In genomic region chr1:64343105-64343960, GRCh38 we compare ENCODE assay signal across 9 cellular contexts.
DNase-seq lines count a peak whose midpoint lies in the region; ATAC-seq and TF ChIP-seq lines count a peak whose summit lies in the region.
"Had no signal": no experiment of that assay in that cellular context is flagged by ENCODE, and none has a peak within 500 bp of the region (broad histone marks: within the 10 kb centered on the region; RNA-seq: fewer than 3 reads in every experiment).

No MANE protein-coding gene starts in this region.

- H3K27ac ChIP-seq in VCaP (peak overlapping the region; percentile 57), WERI-Rb-1 (no peak overlapping the region)
- no peak overlapping the region for H3K27ac ChIP-seq in CD8-positive, alpha-beta T cell (ENCODE audit: low read depth, low read length)

- H3K27ac Mint-ChIP-seq in CD8-positive, alpha-beta T cell, result no peak overlapping the region

- H3K9me3 ChIP-seq in WERI-Rb-1 (ENCODE audit: severe bottlenecking), result no peaks in the 10 kb centered on the region
- H3K9me3 ChIP-seq in CD8-positive, alpha-beta T cell (ENCODE audit: low read length), result no peaks in the 10 kb centered on the region

- DNase-seq in DMS153 (lab: John Stamatoyannopoulos, UW), result peak; percentile 59
- peak; percentile 14 for DNase-seq in NCI-H1417 treated with DMSO at 0.1 percent for 48 hours (lab: John Stamatoyannopoulos, UW)
- peak; percentile 42 for DNase-seq in kidney glomerular epithelial cell (lab: John Stamatoyannopoulos, UW)
- DNase-seq in WERI-Rb-1, result no peak
- DNase-seq in CD8-positive, alpha-beta T cell, result no peak
- DNase-seq in iPS-NIHi7 (ENCODE audit: extremely low spot score), result no peak
- DNase-seq in HK-2 (ENCODE audit: unreplicated experiment), result no peak
- DNase-seq: activated CD4-positive, alpha-beta T cell treated with anti-CD3 and anti-CD28 coated beads for 48 hours had no signal

- no peaks in the 10 kb centered on the region for H3K4me1 Mint-ChIP-seq in CD8-positive, alpha-beta T cell (ENCODE audit: low read depth)

- H3K4me3 ChIP-seq in WERI-Rb-1 (ENCODE audit: low read depth, low read length), result no peak overlapping the region
- no peak overlapping the region for H3K4me3 ChIP-seq in CD8-positive, alpha-beta T cell (ENCODE audit: low read depth, low read length)

- POLR2A ChIA-PET in CD8-positive, alpha-beta T cell (lab: Charles Lee), result interaction anchor here (0.6 kb wide), 1 partner anchor 50 kb away, joined by 4 read pairs; no protein-coding TSS in a partner anchor

- H3K27me3 Mint-ChIP-seq in CD8-positive, alpha-beta T cell (ENCODE audit: low read depth), result peaks cover 11% of the 10 kb centered on the region

- H3K36me3 Mint-ChIP-seq in CD8-positive, alpha-beta T cell, result no peaks in the 10 kb centered on the region

- no peaks in the 10 kb centered on the region for H3K27me3 ChIP-seq in WERI-Rb-1 (ENCODE audit: insufficient read depth, low read depth, severe bottlenecking)
- no peaks in the 10 kb centered on the region for H3K27me3 ChIP-seq in CD8-positive, alpha-beta T cell (ENCODE audit: insufficient read depth, low read length)

- H3K9me3 Mint-ChIP-seq in CD8-positive, alpha-beta T cell, result no peaks in the 10 kb centered on the region

- no peak overlapping the region for H3K4me3 Mint-ChIP-seq in CD8-positive, alpha-beta T cell

- intact Hi-C loops in CD8-positive, alpha-beta T cell (cut with DNase I, micrococcal nuclease), result no loop called here

- TF ChIP-seq CTCF in VCaP (conservative IDR thresholded peaks at IDR 0.05) (no peak), WERI-Rb-1 (IDR thresholded peaks at IDR 0.05; ENCODE audit: low read depth, low read length) (no peak)
- TF ChIP-seq CTCF in CD8-positive, alpha-beta T cell (IDR thresholded peaks at IDR 0.05), result no peak

- H3K4me1 ChIP-seq in CD8-positive, alpha-beta T cell (ENCODE audit: insufficient read depth, low read length), result no peaks in the 10 kb centered on the region

- CTCF ChIA-PET in CD8-positive, alpha-beta T cell (lab: Charles Lee), result no interaction called here

- no peaks in the 10 kb centered on the region for H3K36me3 ChIP-seq in WERI-Rb-1
- H3K36me3 ChIP-seq in CD8-positive, alpha-beta T cell (ENCODE audit: insufficient read depth, low read length), result no peaks in the 10 kb centered on the region

- no peak for ATAC-seq in CD8-positive, alpha-beta T cell

Comparison
In these comparisons a context has a peak if more than half of its experiments do, and no peak if none do; other contexts are left out.
1. DNase-seq: peak in DMS153 (single experiment), NCI-H1417 treated with DMSO at 0.1 percent for 48 hours (single experiment) and kidney glomerular epithelial cell (single experiment); none in WERI-Rb-1 (single experiment), CD8-positive, alpha-beta T cell (0 of 7), iPS-NIHi7 (single experiment) and HK-2 (single experiment).